ENCODE assay signal across 1 cellular context in genomic region chr7:100177040-100178001, GRCh38.
TF ChIP-seq lines count a peak whose summit lies in the region.

Gene GPC2 (minus strand): TSS chr7:100177381. CDS start chr7:100177199, 182 bp downstream.
Gene STAG3 (plus strand): TSS chr7:100177918. CDS start chr7:100180557, 2,639 bp downstream.

TF ChIP-seq in HepG2, 621 proteins besides CTCF, POLR2A, EP300 and RAD21 (continued from another document and continues in another):
- TF ChIP-seq, protein P1, sequence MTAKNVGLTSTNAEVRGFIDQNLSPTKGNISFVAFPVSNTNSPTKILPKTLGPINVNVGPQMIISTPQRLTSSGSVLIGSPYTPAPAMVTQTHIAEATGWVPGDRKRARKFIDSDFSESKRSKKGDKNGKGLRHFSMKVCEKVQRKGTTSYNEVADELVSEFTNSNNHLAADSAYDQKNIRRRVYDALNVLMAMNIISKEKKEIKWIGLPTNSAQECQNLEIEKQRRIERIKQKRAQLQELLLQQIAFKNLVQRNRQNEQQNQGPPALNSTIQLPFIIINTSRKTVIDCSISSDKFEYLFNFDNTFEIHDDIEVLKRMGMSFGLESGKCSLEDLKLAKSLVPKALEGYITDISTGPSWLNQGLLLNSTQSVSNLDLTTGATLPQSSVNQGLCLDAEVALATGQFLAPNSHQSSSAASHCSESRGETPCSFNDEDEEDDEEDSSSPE (CRISPR knock-in tag; IDR thresholded peaks at IDR 0.05), result peak; percentile 33; the same call in 1 of the 2 replicates
- TF ChIP-seq MED13 (CRISPR knock-in tag; IDR thresholded peaks at IDR 0.05) (0 out of 2 replicates have a peak, but pooled peaks have one; percentile 25), ARNT2 (CRISPR knock-in tag; IDR thresholded peaks at IDR 0.05; ENCODE audit: low read depth) (0 out of 2 replicates have a peak, but pooled peaks have one; percentile 41), XRCC5 (optimal IDR thresholded peaks at IDR 0.05; ENCODE audit: low read length) (no peak), ELF3 (CRISPR knock-in tag; IDR thresholded peaks at IDR 0.05) (no peak), MYPOP (CRISPR knock-in tag; IDR thresholded peaks at IDR 0.05) (0 out of 2 replicates have a peak, but pooled peaks have one; percentile 38), ZNF264 (CRISPR knock-in tag; IDR thresholded peaks at IDR 0.05) (0 out of 2 replicates have a peak, but pooled peaks have one; percentile 43), DRAP1 (CRISPR knock-in tag; IDR thresholded peaks at IDR 0.05) (peak; percentile 45; the same call in 1 of the 2 replicates), KIAA2018 (CRISPR knock-in tag; IDR thresholded peaks at IDR 0.05; ENCODE audit: borderline replicate concordance) (no peak), HES4 (CRISPR knock-in tag; IDR thresholded peaks at IDR 0.05; ENCODE audit: borderline replicate concordance) (0 out of 2 replicates have a peak, but pooled peaks have one; percentile 31), SATB2 (CRISPR knock-in tag; IDR thresholded peaks at IDR 0.05) (peak; percentile 52; the same call in 1 of the 2 replicates), CHCHD3 (CRISPR knock-in tag; IDR thresholded peaks at IDR 0.05) (0 out of 2 replicates have a peak, but pooled peaks have one; percentile 66), SRSF1 (optimal IDR thresholded peaks at IDR 0.05; ENCODE audit: low read depth, low read length) (peak; percentile 28), ZNF225 (CRISPR knock-in tag; IDR thresholded peaks at IDR 0.05) (peak; percentile 67; the same call in 1 of the 2 replicates), HNRNPLL (IDR thresholded peaks at IDR 0.05; ENCODE audit: low read depth, low read length, poor library complexity, severe bottlenecking) (peak; percentile 46), ZNF564 (CRISPR knock-in tag; IDR thresholded peaks at IDR 0.05) (0 out of 2 replicates have a peak, but pooled peaks have one; percentile 8), NR1H2 (CRISPR knock-in tag; IDR thresholded peaks at IDR 0.05; ENCODE audit: borderline replicate concordance, low read depth) (0 out of 2 replicates have a peak, but pooled peaks have one; percentile 45), MYC (CRISPR knock-in tag; IDR thresholded peaks at IDR 0.05; ENCODE audit: borderline replicate concordance) (peak; percentile 53; the same call in 1 of the 2 replicates), TFDP1 (CRISPR knock-in tag; IDR thresholded peaks at IDR 0.05; ENCODE audit: borderline replicate concordance) (peak; percentile 77), ZBTB4 (CRISPR knock-in tag; IDR thresholded peaks at IDR 0.05; ENCODE audit: borderline replicate concordance) (no peak), GATAD2A (CRISPR knock-in tag; IDR thresholded peaks at IDR 0.05) (no peak), MXD1 (CRISPR knock-in tag; IDR thresholded peaks at IDR 0.05) (peak; percentile 53; the same call in 1 of the 2 replicates), POLR2G (IDR thresholded peaks at IDR 0.05; ENCODE audit: low read depth, low read length) (0 out of 2 replicates have a peak, but pooled peaks have one; percentile 49), GPN1 (CRISPR knock-in tag; IDR thresholded peaks at IDR 0.05; ENCODE audit: borderline replicate concordance) (no peak), HOXA3 (CRISPR knock-in tag; IDR thresholded peaks at IDR 0.05) (peak; percentile 62), GABPB1 (CRISPR knock-in tag; IDR thresholded peaks at IDR 0.05) (peak; percentile 52; the same call in 1 of the 2 replicates), NR3C1 (CRISPR knock-in tag; IDR thresholded peaks at IDR 0.05) (no peak), ZNF17 (CRISPR knock-in tag; IDR thresholded peaks at IDR 0.05) (no peak), PAF1 (CRISPR knock-in tag; IDR thresholded peaks at IDR 0.05) (no peak)
- TF ChIP-seq, protein P2, sequence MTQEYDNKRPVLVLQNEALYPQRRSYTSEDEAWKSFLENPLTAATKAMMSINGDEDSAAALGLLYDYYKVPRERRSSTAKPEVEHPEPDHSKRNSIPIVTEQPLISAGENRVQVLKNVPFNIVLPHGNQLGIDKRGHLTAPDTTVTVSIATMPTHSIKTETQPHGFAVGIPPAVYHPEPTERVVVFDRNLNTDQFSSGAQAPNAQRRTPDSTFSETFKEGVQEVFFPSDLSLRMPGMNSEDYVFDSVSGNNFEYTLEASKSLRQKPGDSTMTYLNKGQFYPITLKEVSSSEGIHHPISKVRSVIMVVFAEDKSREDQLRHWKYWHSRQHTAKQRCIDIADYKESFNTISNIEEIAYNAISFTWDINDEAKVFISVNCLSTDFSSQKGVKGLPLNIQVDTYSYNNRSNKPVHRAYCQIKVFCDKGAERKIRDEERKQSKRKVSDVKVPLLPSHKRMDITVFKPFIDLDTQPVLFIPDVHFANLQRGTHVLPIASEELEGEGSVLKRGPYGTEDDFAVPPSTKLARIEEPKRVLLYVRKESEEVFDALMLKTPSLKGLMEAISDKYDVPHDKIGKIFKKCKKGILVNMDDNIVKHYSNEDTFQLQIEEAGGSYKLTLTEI (CRISPR knock-in tag; conservative IDR thresholded peaks at IDR 0.05), result no peak
- TF ChIP-seq, protein P3, sequence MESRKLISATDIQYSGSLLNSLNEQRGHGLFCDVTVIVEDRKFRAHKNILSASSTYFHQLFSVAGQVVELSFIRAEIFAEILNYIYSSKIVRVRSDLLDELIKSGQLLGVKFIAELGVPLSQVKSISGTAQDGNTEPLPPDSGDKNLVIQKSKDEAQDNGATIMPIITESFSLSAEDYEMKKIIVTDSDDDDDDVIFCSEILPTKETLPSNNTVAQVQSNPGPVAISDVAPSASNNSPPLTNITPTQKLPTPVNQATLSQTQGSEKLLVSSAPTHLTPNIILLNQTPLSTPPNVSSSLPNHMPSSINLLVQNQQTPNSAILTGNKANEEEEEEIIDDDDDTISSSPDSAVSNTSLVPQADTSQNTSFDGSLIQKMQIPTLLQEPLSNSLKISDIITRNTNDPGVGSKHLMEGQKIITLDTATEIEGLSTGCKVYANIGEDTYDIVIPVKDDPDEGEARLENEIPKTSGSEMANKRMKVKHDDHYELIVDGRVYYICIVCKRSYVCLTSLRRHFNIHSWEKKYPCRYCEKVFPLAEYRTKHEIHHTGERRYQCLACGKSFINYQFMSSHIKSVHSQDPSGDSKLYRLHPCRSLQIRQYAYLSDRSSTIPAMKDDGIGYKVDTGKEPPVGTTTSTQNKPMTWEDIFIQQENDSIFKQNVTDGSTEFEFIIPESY (CRISPR knock-in tag; IDR thresholded peaks at IDR 0.05), result peak; percentile 73
- TF ChIP-seq, protein P4, sequence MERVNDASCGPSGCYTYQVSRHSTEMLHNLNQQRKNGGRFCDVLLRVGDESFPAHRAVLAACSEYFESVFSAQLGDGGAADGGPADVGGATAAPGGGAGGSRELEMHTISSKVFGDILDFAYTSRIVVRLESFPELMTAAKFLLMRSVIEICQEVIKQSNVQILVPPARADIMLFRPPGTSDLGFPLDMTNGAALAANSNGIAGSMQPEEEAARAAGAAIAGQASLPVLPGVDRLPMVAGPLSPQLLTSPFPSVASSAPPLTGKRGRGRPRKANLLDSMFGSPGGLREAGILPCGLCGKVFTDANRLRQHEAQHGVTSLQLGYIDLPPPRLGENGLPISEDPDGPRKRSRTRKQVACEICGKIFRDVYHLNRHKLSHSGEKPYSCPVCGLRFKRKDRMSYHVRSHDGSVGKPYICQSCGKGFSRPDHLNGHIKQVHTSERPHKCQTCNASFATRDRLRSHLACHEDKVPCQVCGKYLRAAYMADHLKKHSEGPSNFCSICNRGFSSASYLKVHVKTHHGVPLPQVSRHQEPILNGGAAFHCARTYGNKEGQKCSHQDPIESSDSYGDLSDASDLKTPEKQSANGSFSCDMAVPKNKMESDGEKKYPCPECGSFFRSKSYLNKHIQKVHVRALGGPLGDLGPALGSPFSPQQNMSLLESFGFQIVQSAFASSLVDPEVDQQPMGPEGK (CRISPR knock-in tag; IDR thresholded peaks at IDR 0.05), result no peak
